ENCODE assay signal across 7 cellular contexts in genomic region chr20:8402798-8403197, GRCh38.
"Had no signal": no experiment of that assay in that cellular context is flagged by ENCODE, and none has a peak within 500 bp of the region (broad histone marks: within the 10 kb centered on the region; RNA-seq: fewer than 3 reads in every experiment).

No MANE protein-coding gene starts in this region.

- ATAC-seq: GM23338, HCT116 had no signal

- H2AFZ ChIP-seq: GM23338 had no signal

- H3K27ac ChIP-seq: HL-60 had no signal

- DNase-seq: H7, HFFc6, KG1 had no signal

- H3K4me2 ChIP-seq: GM23338 had no signal

- H3K36me3 ChIP-seq: HAP-1 had no signal

- H3K9me3 ChIP-seq: HAP-1 had no signal

- H3K4me1 ChIP-seq: HAP-1 had no signal

- H3K4me3 ChIP-seq: GM23338, HAP-1 had no signal
